Comparison of ENCODE assay signal across 1 cellular context in the genomic region with DNA sequence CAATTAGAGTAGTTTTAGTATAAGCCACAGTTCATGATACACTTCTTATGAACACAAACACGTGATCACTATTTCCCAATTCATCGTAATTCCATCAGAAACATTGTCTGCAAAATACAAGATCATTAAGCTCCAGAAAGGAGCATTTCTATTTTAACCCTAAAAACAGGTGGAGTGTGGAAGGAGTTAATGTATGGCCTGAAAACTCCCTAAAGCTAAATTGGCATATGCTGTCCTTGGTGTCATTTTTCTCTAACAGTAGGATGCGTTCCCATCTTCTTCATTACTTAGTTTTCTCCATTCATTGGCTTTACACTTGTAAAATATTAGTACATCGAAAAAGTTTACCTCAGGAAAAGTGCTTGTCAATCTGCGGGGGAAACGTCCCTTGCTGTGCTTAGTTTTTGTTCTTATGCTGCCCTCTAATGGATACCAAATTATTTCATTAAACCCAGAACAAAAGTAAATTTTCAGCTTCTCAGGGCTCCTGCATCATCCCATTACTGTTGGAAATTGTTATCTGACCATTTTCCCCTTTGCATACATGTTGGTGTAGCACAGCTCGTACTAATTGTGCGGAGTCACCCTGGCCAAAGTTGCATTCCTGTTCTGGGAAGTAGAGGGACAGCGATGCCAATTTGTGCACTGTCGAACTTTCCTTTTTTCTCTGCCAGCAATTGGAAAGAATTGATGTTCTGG.
TF ChIP-seq lines count a peak whose summit lies in the region.

No MANE protein-coding gene starts in this region.

TF ChIP-seq in GM12878, 131 proteins besides CTCF, POLR2A, EP300 and RAD21 (continued from another document):
- no peak for TF ChIP-seq E4F1 (IDR thresholded peaks at IDR 0.05; ENCODE audit: borderline replicate concordance, partially characterized antibody)
- TF ChIP-seq YBX1 (IDR thresholded peaks at IDR 0.05), result no peak
- no peak for TF ChIP-seq TCF3 (IDR thresholded peaks at IDR 0.05; ENCODE audit: borderline replicate concordance, insufficient read depth, low read depth, low read length)
- no peak for TF ChIP-seq BHLHE40 (IDR thresholded peaks at IDR 0.05; ENCODE audit: borderline replicate concordance in 1 of 2, low read depth in 2 of 2, low read length in 1 of 2)
- TF ChIP-seq CHD2 (IDR thresholded peaks at IDR 0.05; ENCODE audit: borderline replicate concordance, low read depth, low read length), result no peak
- no peak for TF ChIP-seq HDGF (IDR thresholded peaks at IDR 0.05)
- TF ChIP-seq SMC3 (IDR thresholded peaks at IDR 0.05; ENCODE audit: borderline replicate concordance, low read length), result peak; percentile 88; the same call in 1 of the 2 replicates
- no peak for TF ChIP-seq NFXL1 (IDR thresholded peaks at IDR 0.05; ENCODE audit: borderline replicate concordance)
- TF ChIP-seq FOXK2 (IDR thresholded peaks at IDR 0.05), result no peak
- no peak for TF ChIP-seq SPI1 (IDR thresholded peaks at IDR 0.05; ENCODE audit: borderline replicate concordance, insufficient read depth, low read depth, low read length)
- TF ChIP-seq, protein P1, sequence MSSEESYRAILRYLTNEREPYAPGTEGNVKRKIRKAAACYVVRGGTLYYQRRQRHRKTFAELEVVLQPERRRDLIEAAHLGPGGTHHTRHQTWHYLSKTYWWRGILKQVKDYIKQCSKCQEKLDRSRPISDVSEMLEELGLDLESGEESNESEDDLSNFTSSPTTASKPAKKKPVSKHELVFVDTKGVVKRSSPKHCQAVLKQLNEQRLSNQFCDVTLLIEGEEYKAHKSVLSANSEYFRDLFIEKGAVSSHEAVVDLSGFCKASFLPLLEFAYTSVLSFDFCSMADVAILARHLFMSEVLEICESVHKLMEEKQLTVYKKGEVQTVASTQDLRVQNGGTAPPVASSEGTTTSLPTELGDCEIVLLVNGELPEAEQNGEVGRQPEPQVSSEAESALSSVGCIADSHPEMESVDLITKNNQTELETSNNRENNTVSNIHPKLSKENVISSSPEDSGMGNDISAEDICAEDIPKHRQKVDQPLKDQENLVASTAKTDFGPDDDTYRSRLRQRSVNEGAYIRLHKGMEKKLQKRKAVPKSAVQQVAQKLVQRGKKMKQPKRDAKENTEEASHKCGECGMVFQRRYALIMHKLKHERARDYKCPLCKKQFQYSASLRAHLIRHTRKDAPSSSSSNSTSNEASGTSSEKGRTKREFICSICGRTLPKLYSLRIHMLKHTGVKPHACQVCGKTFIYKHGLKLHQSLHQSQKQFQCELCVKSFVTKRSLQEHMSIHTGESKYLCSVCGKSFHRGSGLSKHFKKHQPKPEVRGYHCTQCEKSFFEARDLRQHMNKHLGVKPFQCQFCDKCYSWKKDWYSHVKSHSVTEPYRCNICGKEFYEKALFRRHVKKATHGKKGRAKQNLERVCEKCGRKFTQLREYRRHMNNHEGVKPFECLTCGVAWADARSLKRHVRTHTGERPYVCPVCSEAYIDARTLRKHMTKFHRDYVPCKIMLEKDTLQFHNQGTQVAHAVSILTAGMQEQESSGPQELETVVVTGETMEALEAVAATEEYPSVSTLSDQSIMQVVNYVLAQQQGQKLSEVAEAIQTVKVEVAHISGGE (CRISPR knock-in tag; IDR thresholded peaks at IDR 0.05), result no peak
- no peak for TF ChIP-seq ZNF24 (IDR thresholded peaks at IDR 0.05)
- no peak for TF ChIP-seq ZNF217 (IDR thresholded peaks at IDR 0.05)
- TF ChIP-seq TCF12 (IDR thresholded peaks at IDR 0.05; ENCODE audit: low read depth, low read length), result no peak
- no peak for TF ChIP-seq ZNF274 (IDR thresholded peaks at IDR 0.05; ENCODE audit: insufficient read depth, insufficient read length)
- 0 out of 2 replicates have a peak, but pooled peaks have one; percentile 8 for TF ChIP-seq RUNX3 (IDR thresholded peaks at IDR 0.05; ENCODE audit: low read length)
- TF ChIP-seq, protein P2, sequence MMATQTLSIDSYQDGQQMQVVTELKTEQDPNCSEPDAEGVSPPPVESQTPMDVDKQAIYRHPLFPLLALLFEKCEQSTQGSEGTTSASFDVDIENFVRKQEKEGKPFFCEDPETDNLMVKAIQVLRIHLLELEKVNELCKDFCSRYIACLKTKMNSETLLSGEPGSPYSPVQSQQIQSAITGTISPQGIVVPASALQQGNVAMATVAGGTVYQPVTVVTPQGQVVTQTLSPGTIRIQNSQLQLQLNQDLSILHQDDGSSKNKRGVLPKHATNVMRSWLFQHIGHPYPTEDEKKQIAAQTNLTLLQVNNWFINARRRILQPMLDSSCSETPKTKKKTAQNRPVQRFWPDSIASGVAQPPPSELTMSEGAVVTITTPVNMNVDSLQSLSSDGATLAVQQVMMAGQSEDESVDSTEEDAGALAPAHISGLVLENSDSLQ (IDR thresholded peaks at IDR 0.05), result peak; percentile 87
- no peak for TF ChIP-seq CREB1 (IDR thresholded peaks at IDR 0.05; ENCODE audit: low read depth)
- TF ChIP-seq ZSCAN29 (IDR thresholded peaks at IDR 0.05), result no peak
- no peak for TF ChIP-seq RELB (IDR thresholded peaks at IDR 0.05; ENCODE audit: low read depth)
- no peak for TF ChIP-seq SMAD5 (IDR thresholded peaks at IDR 0.05; ENCODE audit: low read depth)
- TF ChIP-seq IRF5 (IDR thresholded peaks at IDR 0.05; ENCODE audit: borderline replicate concordance), result no peak
- no peak for TF ChIP-seq PAX8 (IDR thresholded peaks at IDR 0.05)
- TF ChIP-seq KAT2A (conservative IDR thresholded peaks at IDR 0.05; ENCODE audit: control insufficient read depth, low read depth, low read length), result no peak
- TF ChIP-seq MTA3 (IDR thresholded peaks at IDR 0.05; ENCODE audit: borderline replicate concordance, low read length), result no peak
- TF ChIP-seq PAX5 (IDR thresholded peaks at IDR 0.05; ENCODE audit: borderline replicate concordance, low read depth, low read length), result no peak
- TF ChIP-seq SKIL (IDR thresholded peaks at IDR 0.05; ENCODE audit: low read depth, poor library complexity, severe bottlenecking), result no peak
- no peak for TF ChIP-seq SMAD1 (IDR thresholded peaks at IDR 0.05; ENCODE audit: low read depth, partially characterized antibody)
- peak; percentile 40; the same call in 1 of the 2 replicates for TF ChIP-seq RB1 (IDR thresholded peaks at IDR 0.05; ENCODE audit: borderline replicate concordance)
- no peak for TF ChIP-seq TBL1XR1 (IDR thresholded peaks at IDR 0.05; ENCODE audit: low read depth, low read length)
- TF ChIP-seq YY1 (IDR thresholded peaks at IDR 0.05; ENCODE audit: low read depth, low read length), result no peak
- TF ChIP-seq ZNF384 (IDR thresholded peaks at IDR 0.05; ENCODE audit: borderline replicate concordance, low read depth, low read length), result no peak
- TF ChIP-seq SP1 (IDR thresholded peaks at IDR 0.05; ENCODE audit: low read depth, low read length), result no peak
- TF ChIP-seq, protein P3, sequence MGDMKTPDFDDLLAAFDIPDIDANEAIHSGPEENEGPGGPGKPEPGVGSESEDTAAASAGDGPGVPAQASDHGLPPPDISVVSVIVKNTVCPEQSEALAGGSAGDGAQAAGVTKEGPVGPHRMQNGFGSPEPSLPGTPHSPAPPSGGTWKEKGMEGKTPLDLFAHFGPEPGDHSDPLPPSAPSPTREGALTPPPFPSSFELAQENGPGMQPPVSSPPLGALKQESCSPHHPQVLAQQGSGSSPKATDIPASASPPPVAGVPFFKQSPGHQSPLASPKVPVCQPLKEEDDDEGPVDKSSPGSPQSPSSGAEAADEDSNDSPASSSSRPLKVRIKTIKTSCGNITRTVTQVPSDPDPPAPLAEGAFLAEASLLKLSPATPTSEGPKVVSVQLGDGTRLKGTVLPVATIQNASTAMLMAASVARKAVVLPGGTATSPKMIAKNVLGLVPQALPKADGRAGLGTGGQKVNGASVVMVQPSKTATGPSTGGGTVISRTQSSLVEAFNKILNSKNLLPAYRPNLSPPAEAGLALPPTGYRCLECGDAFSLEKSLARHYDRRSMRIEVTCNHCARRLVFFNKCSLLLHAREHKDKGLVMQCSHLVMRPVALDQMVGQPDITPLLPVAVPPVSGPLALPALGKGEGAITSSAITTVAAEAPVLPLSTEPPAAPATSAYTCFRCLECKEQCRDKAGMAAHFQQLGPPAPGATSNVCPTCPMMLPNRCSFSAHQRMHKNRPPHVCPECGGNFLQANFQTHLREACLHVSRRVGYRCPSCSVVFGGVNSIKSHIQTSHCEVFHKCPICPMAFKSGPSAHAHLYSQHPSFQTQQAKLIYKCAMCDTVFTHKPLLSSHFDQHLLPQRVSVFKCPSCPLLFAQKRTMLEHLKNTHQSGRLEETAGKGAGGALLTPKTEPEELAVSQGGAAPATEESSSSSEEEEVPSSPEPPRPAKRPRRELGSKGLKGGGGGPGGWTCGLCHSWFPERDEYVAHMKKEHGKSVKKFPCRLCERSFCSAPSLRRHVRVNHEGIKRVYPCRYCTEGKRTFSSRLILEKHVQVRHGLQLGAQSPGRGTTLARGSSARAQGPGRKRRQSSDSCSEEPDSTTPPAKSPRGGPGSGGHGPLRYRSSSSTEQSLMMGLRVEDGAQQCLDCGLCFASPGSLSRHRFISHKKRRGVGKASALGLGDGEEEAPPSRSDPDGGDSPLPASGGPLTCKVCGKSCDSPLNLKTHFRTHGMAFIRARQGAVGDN (IDR thresholded peaks at IDR 0.05), result no peak
- no peak for TF ChIP-seq MYB (IDR thresholded peaks at IDR 0.05; ENCODE audit: borderline replicate concordance, low read depth, low read length)
TF ChIP-seq in GM12878: peak in this region for 7.
